In genomic region chr10:107059058-107059457, GRCh38 we compare ENCODE assay signal across 22 cellular contexts.
"Had no signal": no experiment of that assay in that cellular context is flagged by ENCODE, and none has a peak within 500 bp of the region (broad histone marks: within the 10 kb centered on the region; RNA-seq: fewer than 3 reads in every experiment).

No MANE protein-coding gene starts in this region.

- H2AFZ ChIP-seq: parathyroid adenoma had no signal

- H3K4me1 ChIP-seq: lower lobe of right lung, parathyroid adenoma, psoas muscle, suprapubic skin, thyroid gland had no signal

- H3K36me3 ChIP-seq: lower lobe of right lung, neutrophil, right lobe of liver, suprapubic skin, thyroid gland had no signal

- H3K9ac ChIP-seq: parathyroid adenoma had no signal

- H3K9me3 ChIP-seq: lower lobe of right lung, neutrophil, psoas muscle, right lobe of liver, suprapubic skin, thyroid gland had no signal

- H3K27me3 ChIP-seq: neutrophil, right lobe of liver, suprapubic skin, thyroid gland had no signal

- H3K4me2 ChIP-seq: smooth muscle cell had no signal

- DNase-seq: cerebellar nuclear complex; cortex of kidney; effector memory CD8-positive, alpha-beta T cell; head of caudate nucleus; left ventricle myocardium superior; lower lobe of right lung; natural killer cell; psoas muscle; right lobe of liver; stimulated activated CD4-positive, alpha-beta T cell treated with anti-CD3 and anti-CD28 coated beads, Interleukin-12 subunit alpha, Interleukin-12 subunit beta, amount 100 ng/mL, for 4 hours; stimulated activated CD4-positive, alpha-beta T cell treated with anti-CD3 and anti-CD28 coated beads, Interleukin-1b, Interleukin-23, amount 100 ng/mL, for 48 hours; stimulated activated CD4-positive, alpha-beta T cell treated with anti-CD3 and anti-CD28 coated beads, Interleukin-4, amount 100 ng/mL, for 1 hour; stimulated activated CD8-positive, alpha-beta memory T cell treated with anti-CD3 and anti-CD28 coated beads, Interleukin-4, amount 100 ng/mL, for 48 hours; stimulated activated naive CD4-positive, alpha-beta T cell; stimulated activated naive CD8-positive, alpha-beta T cell treated with anti-CD3 and anti-CD28 coated beads, Interleukin-15, amount 100 ng/mL, for 72 hours; thyroid gland had no signal

- FAIRE-seq: frontal cortex, keratinocyte had no signal

- H3K79me2 ChIP-seq: parathyroid adenoma had no signal

- H3K27ac ChIP-seq: lower lobe of right lung, neutrophil, parathyroid adenoma, psoas muscle, right lobe of liver, suprapubic skin, thyroid gland had no signal

- ATAC-seq: effector memory CD8-positive, alpha-beta T cell; left ventricle myocardium superior; lower lobe of right lung; natural killer cell; psoas muscle; right lobe of liver; stimulated activated naive CD8-positive, alpha-beta T cell treated with anti-CD3 and anti-CD28 coated beads, Interleukin-15, amount 100 ng/mL, for 72 hours had no signal

- H3K4me3 ChIP-seq: lower lobe of right lung, psoas muscle, right lobe of liver, smooth muscle cell, suprapubic skin, thyroid gland had no signal
